ENCODE assay signal across 7 cellular contexts in genomic region chr22:24609888-24610287, GRCh38. TPM values are rescaled to one million over a fixed set of nuclear protein-coding genes. Genes with fewer than 3 reads are reported as not detected.
A peak's percentile ranks its signal among the peaks of the same experiment; 100 is the strongest.
DNase-seq lines count a peak whose midpoint lies in the region; ATAC-seq, FAIRE-seq and TF ChIP-seq lines count a peak whose summit lies in the region.
"Not testable (repeated sequence)": the region's sequence is repeated elsewhere in the genome, so short reads cannot be mapped to it uniquely, and the experiment has no call there.
"Had no signal": no experiment of that assay in that cellular context is flagged by ENCODE, and none has a peak within 500 bp of the region (broad histone marks: within the 10 kb centered on the region; RNA-seq: fewer than 3 reads in every experiment).

No MANE protein-coding gene starts in this region.

- H3K4me1 Mint-ChIP-seq in CD14-positive monocyte: peaks cover 21% of the 10 kb centered on the region

- TF ChIP-seq POLR2A in GM12878 (IDR thresholded peaks at IDR 0.05; ENCODE audit: low read depth, low read length): not testable (repeated sequence)

- H3K79me2 ChIP-seq in GM12878 (ENCODE audit: control insufficient read depth, insufficient read depth, low read length): not testable (repeated sequence)

- SMC1A ChIA-PET in GM12878 (lab: Charles Lee; ENCODE audit: uncharacterized antibody, unreplicated experiment): not testable (repeated sequence)

- H3K9me3 ChIP-seq in GM12878 (replicated peaks; ENCODE audit: control insufficient read depth, insufficient read depth, low read length); kidney (ENCODE audit: control insufficient read depth in 1 of 2, low read length in 2 of 2): not testable (repeated sequence)

- FAIRE-seq in GM12878 (lab: Jason Lieb, UNC); kidney (lab: Jason Lieb, UNC): not testable (repeated sequence)

- H3K9me3 Mint-ChIP-seq in CD14-positive monocyte: not testable (repeated sequence)

- not testable (repeated sequence) for H3K4me3 ChIP-seq in GM12878; kidney (ENCODE audit: low read length in 2 of 2)

- not testable (repeated sequence) for H4K20me1 ChIP-seq in GM12878 (ENCODE audit: control insufficient read depth, insufficient read depth)

- TF ChIP-seq EP300 in GM12878 (IDR thresholded peaks at IDR 0.05; ENCODE audit: borderline replicate concordance in 1 of 2, control insufficient read depth in 1 of 2, low read depth in 2 of 2, low read length in 2 of 2): not testable (repeated sequence)

- H3K36me3 ChIP-seq in GM12878 (ENCODE audit: control insufficient read depth in 2 of 2, insufficient read depth in 2 of 2, low read length in 1 of 2); kidney (ENCODE audit: control insufficient read depth in 1 of 2, insufficient read depth in 2 of 2, low read length in 2 of 2): not testable (repeated sequence)

- POLR2A ChIA-PET in GM12878 (lab: Charles Lee): not testable (repeated sequence)

- intact Hi-C loops in CD14-positive monocyte (cut with micrococcal nuclease); GM12878 (cut with micrococcal nuclease; ENCODE audit: unreplicated experiment); kidney (cut with DNase I): not testable (repeated sequence)

- H3K9ac ChIP-seq in GM12878 (ENCODE audit: control insufficient read depth, insufficient read depth, low read length); kidney (ENCODE audit: low read length in 2 of 2): not testable (repeated sequence)

- H3K4me2 ChIP-seq in GM12878 (ENCODE audit: control insufficient read depth, insufficient read depth): not testable (repeated sequence)

- H3K27me3 ChIP-seq in GM12878 (replicated peaks in 1 of 2; ENCODE audit: control insufficient read depth in 2 of 2, insufficient read depth in 2 of 2, low read length in 1 of 2): not testable (repeated sequence)

- H3K4me3 Mint-ChIP-seq in CD14-positive monocyte: not testable (repeated sequence)

- TF ChIP-seq CTCF in CD14-positive monocyte (IDR thresholded peaks at IDR 0.05); GM12878 (IDR thresholded peaks at IDR 0.05 in 2 of 3, conservative IDR thresholded peaks at IDR 0.05 in 1 of 3; ENCODE audit: control insufficient read depth in 2 of 3, extremely low read depth in 1 of 3, insufficient read depth in 1 of 3, low read depth in 3 of 3, low read length in 3 of 3); kidney (IDR thresholded peaks at IDR 0.05; ENCODE audit: borderline replicate concordance, extremely low read depth, insufficient read depth): not testable (repeated sequence)

- not testable (repeated sequence) for TF ChIP-seq RAD21 in GM12878 (IDR thresholded peaks at IDR 0.05; ENCODE audit: insufficient read depth, low read depth, low read length)

- H2AFZ ChIP-seq in GM12878 (ENCODE audit: control insufficient read depth, low read depth, low read length): not testable (repeated sequence)

- not testable (repeated sequence) for H3K27ac ChIP-seq in GM12878 (ENCODE audit: control insufficient read depth, insufficient read depth); kidney (ENCODE audit: low read depth in 2 of 2, low read length in 2 of 2)

- 68% methylated on average over 2 of the region's 3 CpGs for WGBS in GM12878 (ENCODE audit: insufficient coverage, insufficient replicate concordance, low lambda C conversion rate, missing lambda C conversion rate)

- not testable (repeated sequence) for H3K36me3 Mint-ChIP-seq in CD14-positive monocyte

- not testable (repeated sequence) for H3K27me3 Mint-ChIP-seq in CD14-positive monocyte (ENCODE audit: low read depth in 3 of 3)

- not testable (repeated sequence) for H3K4me1 ChIP-seq in GM12878 (ENCODE audit: control insufficient read depth, insufficient read depth, low read length); kidney (ENCODE audit: control insufficient read depth in 1 of 2, insufficient read depth in 1 of 2, low read depth in 1 of 2, low read length in 2 of 2)

- CTCF ChIA-PET in GM12878 (lab: Yijun Ruan, JAX): not testable (repeated sequence)

- ATAC-seq in GM12878: not testable (repeated sequence)

- RAD21 ChIA-PET in GM12878 (lab: Charles Lee; ENCODE audit: unreplicated experiment): not testable (repeated sequence)

- in situ Hi-C loops in GM12878 (cut with MboI): not testable (repeated sequence)

- BruUV-seq in GM12878 (replicated peaks; lab: Mats Ljungman, UMichigan): TSS peak; percentile 52

- DNase-seq in CD14-positive monocyte (ENCODE audit: low spot score): peak; percentile 5
- DNase-seq in GM12878 (ENCODE audit: low read depth, low spot score): not testable (repeated sequence)
- peak; percentile 19 for DNase-seq in kidney

- H3K27ac Mint-ChIP-seq in CD14-positive monocyte: not testable (repeated sequence)

RNA-seq across cellular contexts. Expression of gene GGT1, which starts 6.9 kb away (rescaled TPM):
- polyA plus RNA-seq in CD14-positive monocyte (10 to 100 TPM; 16.0 to 25.5 TPM), GM12878 (2011; rRNA removed) (8.5 and 26.6 TPM in 2 replicates), GM12878 (2014; fragmentation: Illumina TruSeq; extraction: Trizol) (2.1 and 7.4 TPM in 2 replicates), GM12878 (2014; fragmentation: Nextera tagmentation; extraction: Ambion mirVana) (1 to 10 TPM in 1 of 2 experiments, under 1 TPM in 1; 0.47 to 1.4 TPM), GM12878 (2014; rRNA removed) (11.3 and 11.6 TPM in 2 replicates), GM12878 (2016; fragmentation: Nextera tagmentation; extraction: Ambion mirVana) (10 to 100 TPM; 10.2 to 14.8 TPM), kidney (ENCODE audit: insufficient read depth, low read depth, low replicate concordance) (153 TPM)
- 37.5 and 48.1 TPM in 2 replicates for total RNA-seq in GM12878 (2013; cell fraction: nucleolus; rRNA removed)
- total RNA-seq in GM12878 (2014; rRNA removed) (8.0 and 8.4 TPM in 2 replicates), GM12878 (2014; rRNA removed; fragmentation: Illumina TruSeq; extraction: Trizol) (4.1 and 5.0 TPM in 2 replicates), GM12878 (2021) (11.8 and 13.9 TPM in 2 replicates), kidney (169 TPM)
- polyA plus RNA-seq in GM12878 (2011; ENCODE audit: low read depth): 3.7 TPM
- polyA plus RNA-seq in GM12878 (2011; cell fraction: cytosol; rRNA removed): 30.9 and 43.3 TPM in 2 replicates
- polyA plus RNA-seq in GM12878 (2011; cell fraction: nucleus; rRNA removed): 92.0 and 98.4 TPM in 2 replicates
- 10.6 and 11.7 TPM in 2 replicates for polyA plus RNA-seq in GM12878 (2012)
- 17.8 and 38.4 TPM in 2 replicates for polyA minus RNA-seq in GM12878 (2011; rRNA and poly(A)+ RNA removed)
- 17.9 and 19.4 TPM in 2 replicates for polyA minus RNA-seq in GM12878 (2011; cell fraction: cytosol; rRNA and poly(A)+ RNA removed)
- polyA minus RNA-seq in GM12878 (2011; cell fraction: nucleus; rRNA and poly(A)+ RNA removed): 14.3 and 17.7 TPM in 2 replicates

RNA-seq across cellular contexts. Expression of gene LRRC75B, which starts 17.0 kb away (rescaled TPM):
- polyA plus RNA-seq in CD14-positive monocyte (under 1 TPM; 0.20 to 0.53 TPM), GM12878 (2011; rRNA removed) (0.68 and 0.98 TPM in 2 replicates), GM12878 (2014; fragmentation: Illumina TruSeq; extraction: Trizol) (0.09 TPM in 1 of 2 replicates, not detected in the other), GM12878 (2014; fragmentation: Nextera tagmentation; extraction: Ambion mirVana) (not detected), GM12878 (2014; rRNA removed) (0.56 and 0.66 TPM in 2 replicates), GM12878 (2016; fragmentation: Nextera tagmentation; extraction: Ambion mirVana) (under 1 TPM in 1 of 2 experiments, not detected in 1; 0.10 TPM), kidney (ENCODE audit: insufficient read depth, low read depth, low replicate concordance) (23.4 TPM)
- total RNA-seq in GM12878 (2013; cell fraction: nucleolus; rRNA removed): 4.9 and 5.6 TPM in 2 replicates
- total RNA-seq in GM12878 (2014; rRNA removed) (0.11 TPM in 2 replicates), GM12878 (2014; rRNA removed; fragmentation: Illumina TruSeq; extraction: Trizol) (0.09 and 0.18 TPM in 2 replicates), GM12878 (2021) (0.24 and 0.26 TPM in 2 replicates), kidney (47.6 TPM)
- polyA plus RNA-seq in GM12878 (2011; ENCODE audit: low read depth): 0.50 TPM
- 1.5 and 1.8 TPM in 2 replicates for polyA plus RNA-seq in GM12878 (2011; cell fraction: cytosol; rRNA removed)
- polyA plus RNA-seq in GM12878 (2011; cell fraction: nucleus; rRNA removed): 10.7 and 12.9 TPM in 2 replicates
- polyA plus RNA-seq in GM12878 (2012): 0.84 and 1.2 TPM in 2 replicates
- 0.22 and 1.1 TPM in 2 replicates for polyA minus RNA-seq in GM12878 (2011; rRNA and poly(A)+ RNA removed)
- polyA minus RNA-seq in GM12878 (2011; cell fraction: cytosol; rRNA and poly(A)+ RNA removed): not detected in 2 replicates
- polyA minus RNA-seq in GM12878 (2011; cell fraction: nucleus; rRNA and poly(A)+ RNA removed): 0.67 and 0.73 TPM in 2 replicates
- total RNA-seq: CD4-positive, alpha-beta T cell; CD4-positive, CD25-positive, alpha-beta regulatory T cell; CD8-positive, alpha-beta T cell had no signal
- polyA plus RNA-seq: CD8-positive, alpha-beta memory T cell had no signal

RNA-seq across cellular contexts. Expression of gene SNRPD3, which starts 54.1 kb away (rescaled TPM):
- polyA plus RNA-seq in CD14-positive monocyte: 10 to 100 TPM; 71.8 to 80.9 TPM
- 108 and 115 TPM in 2 replicates for total RNA-seq in GM12878 (2013; cell fraction: nucleolus; rRNA removed)
- total RNA-seq in GM12878 (2014; rRNA removed): 175 and 179 TPM in 2 replicates
- total RNA-seq in GM12878 (2014; rRNA removed; fragmentation: Illumina TruSeq; extraction: Trizol): 254 and 257 TPM in 2 replicates
- 111 and 112 TPM in 2 replicates for total RNA-seq in GM12878 (2021)
- 44.6 TPM for polyA plus RNA-seq in GM12878 (2011; ENCODE audit: low read depth)
- polyA plus RNA-seq in GM12878 (2011; rRNA removed): 68.4 and 121 TPM in 2 replicates
- polyA plus RNA-seq in GM12878 (2011; cell fraction: cytosol; rRNA removed): 214 and 250 TPM in 2 replicates
- 76.5 and 82.6 TPM in 2 replicates for polyA plus RNA-seq in GM12878 (2011; cell fraction: nucleus; rRNA removed)
- 121 and 175 TPM in 2 replicates for polyA plus RNA-seq in GM12878 (2012)
- polyA plus RNA-seq in GM12878 (2014; fragmentation: Illumina TruSeq; extraction: Trizol): 324 and 433 TPM in 2 replicates
- 100 to 1,000 TPM; 244 to 258 TPM for polyA plus RNA-seq in GM12878 (2014; fragmentation: Nextera tagmentation; extraction: Ambion mirVana)
- polyA plus RNA-seq in GM12878 (2014; rRNA removed): 197 and 228 TPM in 2 replicates
- 100 to 1,000 TPM; 240 to 251 TPM for polyA plus RNA-seq in GM12878 (2016; fragmentation: Nextera tagmentation; extraction: Ambion mirVana)
- 175 and 182 TPM in 2 replicates for polyA minus RNA-seq in GM12878 (2011; rRNA and poly(A)+ RNA removed)
- polyA minus RNA-seq in GM12878 (2011; cell fraction: cytosol; rRNA and poly(A)+ RNA removed): 36.2 and 58.3 TPM in 2 replicates
- 57.3 and 92.8 TPM in 2 replicates for polyA minus RNA-seq in GM12878 (2011; cell fraction: nucleus; rRNA and poly(A)+ RNA removed)
- total RNA-seq in kidney: 73.7 TPM
- 136 TPM for polyA plus RNA-seq in kidney (ENCODE audit: insufficient read depth, low read depth, low replicate concordance)

RNA-seq across cellular contexts. Expression of gene GUCD1, which starts 55.0 kb away (rescaled TPM):
- polyA plus RNA-seq in CD14-positive monocyte (10 to 100 TPM; 67.1 to 72.5 TPM), GM12878 (2011; rRNA removed) (57.4 and 87.1 TPM in 2 replicates), GM12878 (2014; fragmentation: Illumina TruSeq; extraction: Trizol) (65.0 and 89.3 TPM in 2 replicates), GM12878 (2014; fragmentation: Nextera tagmentation; extraction: Ambion mirVana) (10 to 100 TPM; 57.8 to 96.9 TPM), GM12878 (2014; rRNA removed) (136 and 145 TPM in 2 replicates), GM12878 (2016; fragmentation: Nextera tagmentation; extraction: Ambion mirVana) (10 to 100 TPM; 56.0 to 71.2 TPM), kidney (ENCODE audit: insufficient read depth, low read depth, low replicate concordance) (111 TPM)
- total RNA-seq in GM12878 (2013; cell fraction: nucleolus; rRNA removed): 33.2 and 34.3 TPM in 2 replicates
- total RNA-seq in GM12878 (2014; rRNA removed) (170 and 177 TPM in 2 replicates), GM12878 (2014; rRNA removed; fragmentation: Illumina TruSeq; extraction: Trizol) (81.7 and 82.2 TPM in 2 replicates), GM12878 (2021) (126 and 127 TPM in 2 replicates), kidney (150 TPM)
- 65.3 TPM for polyA plus RNA-seq in GM12878 (2011; ENCODE audit: low read depth)
- 128 and 167 TPM in 2 replicates for polyA plus RNA-seq in GM12878 (2011; cell fraction: cytosol; rRNA removed)
- 69.8 and 82.1 TPM in 2 replicates for polyA plus RNA-seq in GM12878 (2011; cell fraction: nucleus; rRNA removed)
- polyA plus RNA-seq in GM12878 (2012): 80.9 and 87.1 TPM in 2 replicates
- 126 and 176 TPM in 2 replicates for polyA minus RNA-seq in GM12878 (2011; rRNA and poly(A)+ RNA removed)
- 67.6 and 74.1 TPM in 2 replicates for polyA minus RNA-seq in GM12878 (2011; cell fraction: cytosol; rRNA and poly(A)+ RNA removed)
- polyA minus RNA-seq in GM12878 (2011; cell fraction: nucleus; rRNA and poly(A)+ RNA removed): 20.8 and 41.9 TPM in 2 replicates
